ENCODE assay signal across 1 cellular context in the genomic region with DNA sequence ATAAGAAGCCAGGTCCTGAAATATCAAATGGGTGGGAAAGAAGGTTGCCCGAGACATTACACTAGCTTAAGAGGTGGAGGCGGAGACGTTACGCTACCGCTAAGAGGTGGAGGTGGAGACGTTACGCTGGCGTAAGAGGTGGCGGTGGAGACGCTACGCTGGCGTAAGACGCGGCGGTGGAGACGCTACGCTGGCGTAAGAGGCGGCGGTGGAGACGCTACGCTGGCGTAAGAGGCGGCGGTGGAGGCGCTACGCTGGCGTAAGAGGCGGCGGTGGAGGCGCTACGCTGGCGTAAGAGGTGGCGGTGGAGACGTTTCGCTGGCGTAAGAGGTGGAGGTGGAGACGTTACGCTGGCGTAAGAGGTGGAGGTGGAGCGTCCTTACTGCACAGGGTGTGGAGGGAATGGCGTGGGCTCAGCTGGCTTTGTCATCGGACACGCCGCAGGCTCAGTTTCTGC.
TF ChIP-seq lines count a peak whose summit lies in the region.

No MANE protein-coding gene starts in this region.

TF ChIP-seq in SK-N-SH, 30 proteins besides CTCF, POLR2A, EP300 and RAD21 (continued from another document):
- TF ChIP-seq EZH2phosphoT487 (IDR thresholded peaks at IDR 0.05; ENCODE audit: borderline replicate concordance, low read depth) (no peak), NRF1 (IDR thresholded peaks at IDR 0.05; ENCODE audit: low read depth, low read length) (no peak), RCOR1 (IDR thresholded peaks at IDR 0.05; ENCODE audit: low read length) (no peak), USF2 (IDR thresholded peaks at IDR 0.05; ENCODE audit: borderline replicate concordance, low read depth, low read length) (no peak), YY1 (IDR thresholded peaks at IDR 0.05; ENCODE audit: low read depth) (no peak), SIN3A (IDR thresholded peaks at IDR 0.05; ENCODE audit: borderline replicate concordance, low read depth, low read length) (no peak), NFIC (IDR thresholded peaks at IDR 0.05; ENCODE audit: borderline replicate concordance) (no peak), GATA2 (CRISPR knock-in tag; IDR thresholded peaks at IDR 0.05) (no peak), MXI1 (IDR thresholded peaks at IDR 0.05; ENCODE audit: low read depth, low read length) (no peak), RXRA (IDR thresholded peaks at IDR 0.05; ENCODE audit: borderline replicate concordance, low read depth) (no peak)
